Comparison of ENCODE assay signal across 12 cellular contexts in genomic region chr3:177211503-177212277, GRCh38. TPM values are rescaled to one million over a fixed set of nuclear protein-coding genes. Genes with fewer than 3 reads are reported as not detected.
DNase-seq lines count a peak whose midpoint lies in the region; ATAC-seq and TF ChIP-seq lines count a peak whose summit lies in the region.
"Had no signal": no experiment of that assay in that cellular context is flagged by ENCODE, and none has a peak within 500 bp of the region (broad histone marks: within the 10 kb centered on the region; RNA-seq: fewer than 3 reads in every experiment).

No MANE protein-coding gene starts in this region.

- no peak overlapping the region for H2BK12ac ChIP-seq in H9 (ENCODE audit: insufficient read length, low read depth, low read length)

- H3K56ac ChIP-seq in H9 (ENCODE audit: insufficient read length, low read depth, low read length), result no peak overlapping the region

- H4K8ac ChIP-seq in H9 (replicated peaks; ENCODE audit: insufficient read length, low read depth, low read length), result no peak overlapping the region

- TF ChIP-seq CTCF in epithelial cell of esophagus (IDR thresholded peaks at IDR 0.05; ENCODE audit: insufficient read depth, low read depth, low read length, missing control alignments), result no peak
- no peak for TF ChIP-seq CTCF in H9 (conservative IDR thresholded peaks at IDR 0.05)

- H3K18ac ChIP-seq in H9 (ENCODE audit: insufficient read length, low read depth, low read length), result no peak overlapping the region

- no peaks in the 10 kb centered on the region for H3K79me1 ChIP-seq in H9 (ENCODE audit: insufficient read depth, low read depth, low read length, poor library complexity, severe bottlenecking)

- no peaks in the 10 kb centered on the region for H3K27me3 ChIP-seq in H9 (ENCODE audit: insufficient read depth, low read length)
- H3K27me3 ChIP-seq: heart left ventricle had no signal

- WGBS in H9 (ENCODE audit: extremely low coverage, insufficient read length, low lambda C conversion rate), result no CpG with 5 or more reads among the region's 7 CpGs

- no peaks in the 10 kb centered on the region for H3K9me3 ChIP-seq in H9 (ENCODE audit: control insufficient read depth, low read depth, low read length)
- H3K9me3 ChIP-seq: heart left ventricle had no signal

- H3K9me3 Mint-ChIP-seq in activated T-cell treated with anti-CD3 and anti-CD28 coated beads, Interleukin-2, amount 50 U/mL, for 4 hours, result no peaks in the 10 kb centered on the region
- no peaks in the 10 kb centered on the region for H3K9me3 Mint-ChIP-seq in activated T-cell treated with anti-CD3 and anti-CD28 coated beads, Interleukin-2, amount 50 U/mL, for 24 hours
- no peaks in the 10 kb centered on the region for H3K9me3 Mint-ChIP-seq in H9

- H3K23me2 ChIP-seq in H9 (ENCODE audit: insufficient read length, low read depth, low read length, poor library complexity, severe bottlenecking), result peaks cover 3% of the 10 kb centered on the region

- H3K23ac ChIP-seq in H9 (ENCODE audit: insufficient read length, low read depth, low read length), result no peak overlapping the region

- H2BK120ac ChIP-seq in H9 (ENCODE audit: low read depth, low read length, poor library complexity, severe bottlenecking), result no peak overlapping the region

- H3K4me1 Mint-ChIP-seq in activated T-cell treated with anti-CD3 and anti-CD28 coated beads, Interleukin-2, amount 50 U/mL, for 4 hours (ENCODE audit: low read depth), result peaks cover 3% of the 10 kb centered on the region
- peaks cover 4% of the 10 kb centered on the region for H3K4me1 Mint-ChIP-seq in activated T-cell treated with anti-CD3 and anti-CD28 coated beads, Interleukin-2, amount 50 U/mL, for 24 hours (ENCODE audit: low read depth)
- peaks cover 8 to 9% of the 10 kb centered on the region in 2 experiments for H3K4me1 Mint-ChIP-seq in H9

- no peak overlapping the region for H3T11ph ChIP-seq in H9 (ENCODE audit: low read length)

- no peaks in the 10 kb centered on the region for H3K79me2 ChIP-seq in H9 (ENCODE audit: insufficient read depth, low read length)

- no peaks in the 10 kb centered on the region for H4K20me1 ChIP-seq in H9 (ENCODE audit: control insufficient read depth, insufficient read depth, insufficient read length)

- H2AK5ac ChIP-seq in H9 (ENCODE audit: insufficient read length, low read length), result no peak overlapping the region

- H2BK15ac ChIP-seq in H9 (ENCODE audit: low read depth, low read length), result no peak overlapping the region

- no peaks in the 10 kb centered on the region for H3K36me3 Mint-ChIP-seq in activated T-cell treated with anti-CD3 and anti-CD28 coated beads, Interleukin-2, amount 50 U/mL, for 4 hours (ENCODE audit: insufficient read depth)
- no peaks in the 10 kb centered on the region for H3K36me3 Mint-ChIP-seq in activated T-cell treated with anti-CD3 and anti-CD28 coated beads, Interleukin-2, amount 50 U/mL, for 24 hours (ENCODE audit: low read depth)
- no peaks in the 10 kb centered on the region; a peak in 1 of 7 replicates for H3K36me3 Mint-ChIP-seq in H9 (ENCODE audit: insufficient read depth in 1 of 3, low read depth in 3 of 3)
- H3K36me3 Mint-ChIP-seq: activated naive CD8-positive, alpha-beta T cell had no signal

- no peak overlapping the region for H3K4ac ChIP-seq in H9 (ENCODE audit: low read depth, low read length)

- H3K4me1 ChIP-seq in H9 (ENCODE audit: insufficient read depth, low read length), result no peaks in the 10 kb centered on the region; the same call in 1 of the 2 replicates
- H3K4me1 ChIP-seq: heart left ventricle had no signal

- no peak overlapping the region for H2BK5ac ChIP-seq in H9 (ENCODE audit: insufficient read length, low read length)

- no peak overlapping the region for H4K5ac ChIP-seq in H9 (ENCODE audit: insufficient read length, low read depth, low read length)

- H3K4me3 Mint-ChIP-seq in activated T-cell treated with anti-CD3 and anti-CD28 coated beads, Interleukin-2, amount 50 U/mL, for 4 hours, result no peak overlapping the region
- no peak overlapping the region for H3K4me3 Mint-ChIP-seq in activated T-cell treated with anti-CD3 and anti-CD28 coated beads, Interleukin-2, amount 50 U/mL, for 24 hours
- H3K4me3 Mint-ChIP-seq in H9, result no peak overlapping the region
- H3K4me3 Mint-ChIP-seq: activated naive CD8-positive, alpha-beta T cell had no signal

- no peak for DNase-seq in activated T-cell treated with anti-CD3 and anti-CD28 coated beads, Interleukin-2, amount 50 U/mL, for 4 hours
- DNase-seq in activated T-cell treated with anti-CD3 and anti-CD28 coated beads, Interleukin-2, amount 50 U/mL, for 24 hours, result no peak
- DNase-seq in NCI-H69 (lab: John Stamatoyannopoulos, UW) (peak; percentile 94), epithelial cell of esophagus (ENCODE audit: low read depth) (peak; percentile 74), renal cortical epithelial cell (ENCODE audit: low read depth) (peak; percentile 87), hypothalamus (lab: John Stamatoyannopoulos, UW) (no peak), H9 (no peak)
- no peak for DNase-seq in activated T-cell treated with anti-CD3 and anti-CD28 coated beads, Interleukin-2, amount 50 U/mL, for 48 hours
- DNase-seq: activated CD4-positive, alpha-beta T cell treated with anti-CD3 and anti-CD28 coated beads for 48 hours; effector CD8-positive, alpha-beta T cell; heart left ventricle had no signal

- peak; percentile 37 to 43 for ATAC-seq in activated T-cell treated with anti-CD3 and anti-CD28 coated beads, Interleukin-2, amount 50 U/mL, for 4 hours
- ATAC-seq: heart left ventricle had no signal

- H3K27me3 Mint-ChIP-seq in activated T-cell treated with anti-CD3 and anti-CD28 coated beads, Interleukin-2, amount 50 U/mL, for 4 hours (ENCODE audit: low read depth), result no peaks in the 10 kb centered on the region
- no peaks in the 10 kb centered on the region for H3K27me3 Mint-ChIP-seq in activated T-cell treated with anti-CD3 and anti-CD28 coated beads, Interleukin-2, amount 50 U/mL, for 24 hours
- no peaks in the 10 kb centered on the region; the same call in 1 of the 2 replicates for H3K27me3 Mint-ChIP-seq in H9 (ENCODE audit: low read depth)
- H3K27me3 Mint-ChIP-seq: activated naive CD8-positive, alpha-beta T cell had no signal

- no peak overlapping the region for H3K27ac Mint-ChIP-seq in activated T-cell treated with anti-CD3 and anti-CD28 coated beads, Interleukin-2, amount 50 U/mL, for 24 hours
- no peak overlapping the region for H3K27ac Mint-ChIP-seq in H9
- H3K27ac Mint-ChIP-seq: activated naive CD8-positive, alpha-beta T cell had no signal

- no peak overlapping the region for H3K4me2 ChIP-seq in H9 (ENCODE audit: insufficient read depth, insufficient read length, low read length)

- no peak overlapping the region for H2AFZ ChIP-seq in H9 (ENCODE audit: low read length)

- H4K91ac ChIP-seq in H9 (ENCODE audit: insufficient read length, low read depth, low read length), result no peak overlapping the region

- no peak overlapping the region for H3K4me3 ChIP-seq in epithelial cell of esophagus (ENCODE audit: low read length)
- H3K4me3 ChIP-seq: heart left ventricle had no signal

- H3K14ac ChIP-seq in H9 (ENCODE audit: insufficient read depth, low read length), result no peak overlapping the region

- no peak overlapping the region for H3K27ac ChIP-seq in H9 (ENCODE audit: insufficient read length, low read depth, low read length)
- H3K27ac ChIP-seq: heart left ventricle had no signal

- H2BK20ac ChIP-seq in H9 (ENCODE audit: low read depth, low read length, poor library complexity, severe bottlenecking), result no peak overlapping the region

- no peak overlapping the region for H3K9ac ChIP-seq in H9 (ENCODE audit: extremely low read depth, insufficient read length, low read length)

RNA-seq across cellular contexts. Expression of gene TBL1XR1, which starts 14.4 kb away (rescaled TPM):
- total RNA-seq in activated T-cell treated with anti-CD3 and anti-CD28 coated beads, Interleukin-2, amount 50 U/mL, for 4 hours, result 100 to 1,000 TPM; 141 to 161 (median 154) TPM
- total RNA-seq in renal cortical epithelial cell (339 and 483 TPM in 2 replicates), H9 (2021) (170 and 175 TPM in 2 replicates)

Comparison
In these comparisons a context has a peak if more than half of its experiments do, and no peak if none do; other contexts are left out.
1. DNase-seq: peak in NCI-H69 (single experiment), epithelial cell of esophagus (single experiment) and renal cortical epithelial cell (single experiment); none in activated T-cell treated with anti-CD3 and anti-CD28 coated beads, Interleukin-2, amount 50 U/mL, for 4 hours (single experiment), activated T-cell treated with anti-CD3 and anti-CD28 coated beads, Interleukin-2, amount 50 U/mL, for 24 hours (single experiment), hypothalamus (0 of 51), H9 (single experiment) and activated T-cell treated with anti-CD3 and anti-CD28 coated beads, Interleukin-2, amount 50 U/mL, for 48 hours (0 of 2).